ENCODE assay signal across 16 cellular contexts in the genomic region with DNA sequence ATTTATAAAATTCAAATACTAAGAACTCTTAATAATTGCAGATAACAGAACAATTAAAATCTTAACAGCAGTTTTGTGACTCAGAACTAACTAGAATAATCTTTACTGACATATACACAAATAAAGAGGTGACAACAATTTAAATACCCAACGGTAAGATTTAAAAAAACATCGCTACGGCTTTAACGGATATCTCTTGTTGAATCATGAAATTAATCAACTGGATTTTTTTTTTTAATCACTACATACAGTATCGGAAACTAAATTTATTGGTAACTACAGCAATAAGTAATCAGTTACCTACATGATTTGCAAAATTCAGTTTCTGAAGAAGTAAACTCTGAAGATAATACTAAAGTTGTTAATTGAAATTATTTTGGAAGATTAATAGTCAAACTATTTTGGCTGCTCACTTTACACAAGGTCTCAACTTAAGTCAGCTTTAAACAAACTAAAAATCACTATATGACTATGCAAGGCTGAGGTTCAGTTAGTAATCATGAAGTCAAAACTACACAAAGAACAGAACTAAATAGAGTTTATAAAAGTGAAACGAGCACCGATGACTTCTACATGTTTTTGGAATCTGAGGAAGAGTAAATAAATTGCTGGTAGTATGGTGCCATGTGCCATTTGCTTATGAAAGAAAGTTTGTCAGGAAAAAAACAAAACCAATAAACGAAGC.
"Had no signal": no experiment of that assay in that cellular context is flagged by ENCODE, and none has a peak within 500 bp of the region (broad histone marks: within the 10 kb centered on the region; RNA-seq: fewer than 3 reads in every experiment).

No MANE protein-coding gene starts in this region.

- H3K27me3 Mint-ChIP-seq: activated B cell treated with CpG ODN at 0.5 μM for 24 hours, brain had no signal

- H3K27ac Mint-ChIP-seq: activated B cell treated with CpG ODN at 0.5 μM for 24 hours, neural progenitor cell had no signal

- H3K4me1 ChIP-seq: esophagus muscularis mucosa, neural progenitor cell, SJCRH30, thyroid gland had no signal

- H3K9me3 Mint-ChIP-seq: activated B cell treated with CpG ODN at 0.5 μM for 24 hours, brain, neural progenitor cell had no signal

- H3K27ac ChIP-seq: coronary artery, esophagus muscularis mucosa, hepatocyte, neural progenitor cell, pancreas, SJCRH30, thyroid gland had no signal

- H3K9me3 ChIP-seq: esophagus muscularis mucosa, pancreas, SJCRH30, thyroid gland had no signal

- H3K4me1 Mint-ChIP-seq: neural progenitor cell had no signal

- H3K4me3 Mint-ChIP-seq: activated B cell treated with CpG ODN at 0.5 μM for 24 hours, brain, neural progenitor cell had no signal

- ATAC-seq: pancreas, sciatic nerve had no signal

- H3K36me3 ChIP-seq: pancreas, SJCRH30 had no signal

- DNase-seq: activated B cell treated with CpG ODN at 0.5 μM for 24 hours; activated CD4-positive, alpha-beta T cell treated with anti-CD3 and anti-CD28 coated beads, Interleukin-2, amount 50 U/mL, for 48 hours; activated gamma-delta T cell treated with Interleukin-2 at 50 U/mL for 16 hours; amygdala; central memory CD4-positive, alpha-beta T cell; islet precursor cell; midbrain; pancreas; SJCRH30; thyroid gland had no signal

- H3K27me3 ChIP-seq: esophagus muscularis mucosa, hepatocyte, neural progenitor cell, pancreas, SJCRH30, thyroid gland had no signal

- H3K4me3 ChIP-seq: coronary artery, esophagus muscularis mucosa, hepatocyte, neural progenitor cell, pancreas, SJCRH30, thyroid gland had no signal
